18 cellular contexts compared by ENCODE assay signal in genomic region chr7:127682140-127682539, GRCh38.
"Had no signal": no experiment of that assay in that cellular context is flagged by ENCODE, and none has a peak within 500 bp of the region (broad histone marks: within the 10 kb centered on the region; RNA-seq: fewer than 3 reads in every experiment).

No MANE protein-coding gene starts in this region.

- H3K9me3 ChIP-seq: ascending aorta, breast epithelium, testis, upper lobe of right lung had no signal

- H3K27ac ChIP-seq: ascending aorta, breast epithelium, lower lobe of right lung, stomach, testis, upper lobe of right lung had no signal

- H3K27ac Mint-ChIP-seq: activated T-cell treated with anti-CD3 and anti-CD28 coated beads, Interleukin-2, amount 50 U/mL, for 24 hours; dendritic cell treated with granulocyte-macrophage colony-stimulating factor and Interleukin-4, amounts not matched to agents 40 ng/mL and 50 ng/mL, for 4 days; nephron progenitor cell; progenitor cell of endocrine pancreas had no signal

- ATAC-seq: lower lobe of right lung, sciatic nerve, upper lobe of right lung had no signal

- DNase-seq: activated CD4-positive, alpha-beta T cell treated with anti-CD3 and anti-CD28 coated beads for 1 hour; activated CD4-positive, alpha-beta T cell treated with anti-CD3 and anti-CD28 coated beads, Interleukin-2, amount 50 U/mL, for 48 hours; activated effector memory CD4-positive, alpha-beta T cell treated with anti-CD3 and anti-CD28 coated beads, Interleukin-2, amount 50 U/mL, for 16 hours; activated T-cell treated with anti-CD3 and anti-CD28 coated beads, Interleukin-2, amount 50 U/mL, for 24 hours; cerebellar nuclear complex; effector memory CD4-positive, alpha-beta T cell; foreskin melanocyte; head of caudate nucleus; lower lobe of right lung; nephron progenitor cell; stomach; testis; upper lobe of right lung had no signal

- H3K4me1 ChIP-seq: testis had no signal

- H3K36me3 ChIP-seq: breast epithelium had no signal

- H3K27me3 Mint-ChIP-seq: activated T-cell treated with anti-CD3 and anti-CD28 coated beads, Interleukin-2, amount 50 U/mL, for 24 hours; dendritic cell treated with granulocyte-macrophage colony-stimulating factor and Interleukin-4, amounts not matched to agents 40 ng/mL and 50 ng/mL, for 4 days; progenitor cell of endocrine pancreas had no signal

- H3K4me3 ChIP-seq: ascending aorta, breast epithelium, lower lobe of right lung, stomach, testis, upper lobe of right lung had no signal

- H3K4me3 Mint-ChIP-seq: activated T-cell treated with anti-CD3 and anti-CD28 coated beads, Interleukin-2, amount 50 U/mL, for 24 hours; dendritic cell treated with granulocyte-macrophage colony-stimulating factor and Interleukin-4, amounts not matched to agents 40 ng/mL and 50 ng/mL, for 4 days; nephron progenitor cell had no signal

- H3K27me3 ChIP-seq: ascending aorta, breast epithelium, stomach, testis, upper lobe of right lung had no signal
